In the genomic region with DNA sequence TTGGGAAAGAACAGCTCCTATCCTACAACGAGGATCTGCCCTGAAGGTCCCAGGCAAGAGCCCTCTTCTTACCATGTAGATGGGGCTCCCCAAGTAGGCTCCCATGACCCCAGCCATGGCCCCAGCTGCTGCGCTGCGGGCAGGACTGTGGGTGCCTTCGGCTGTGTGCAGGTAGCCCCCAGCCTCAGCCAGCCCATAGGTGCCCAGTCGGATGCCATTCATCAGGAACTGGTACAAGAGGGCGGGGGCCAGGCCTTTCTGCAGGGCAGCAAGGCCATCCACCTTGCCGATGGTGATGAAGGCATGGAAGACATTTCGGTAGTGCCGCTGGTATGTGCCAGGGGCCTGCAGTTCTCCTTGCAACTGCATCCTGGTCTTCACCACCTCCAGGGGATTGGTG, we compare ENCODE assay signal across 2 cellular contexts.
TF ChIP-seq lines count a peak whose summit lies in the region.

No MANE protein-coding gene starts in this region.

TF ChIP-seq in A549, 52 proteins besides CTCF, POLR2A, EP300 and RAD21:
- TF ChIP-seq FOSL2 (IDR thresholded peaks at IDR 0.05) (no peak), FOSL2 (CRISPR knock-in tag; IDR thresholded peaks at IDR 0.05) (no peak), HDAC2 (IDR thresholded peaks at IDR 0.05) (no peak), NPAS2 (CRISPR knock-in tag; IDR thresholded peaks at IDR 0.05; ENCODE audit: borderline replicate concordance) (no peak)
- TF ChIP-seq, protein P1, sequence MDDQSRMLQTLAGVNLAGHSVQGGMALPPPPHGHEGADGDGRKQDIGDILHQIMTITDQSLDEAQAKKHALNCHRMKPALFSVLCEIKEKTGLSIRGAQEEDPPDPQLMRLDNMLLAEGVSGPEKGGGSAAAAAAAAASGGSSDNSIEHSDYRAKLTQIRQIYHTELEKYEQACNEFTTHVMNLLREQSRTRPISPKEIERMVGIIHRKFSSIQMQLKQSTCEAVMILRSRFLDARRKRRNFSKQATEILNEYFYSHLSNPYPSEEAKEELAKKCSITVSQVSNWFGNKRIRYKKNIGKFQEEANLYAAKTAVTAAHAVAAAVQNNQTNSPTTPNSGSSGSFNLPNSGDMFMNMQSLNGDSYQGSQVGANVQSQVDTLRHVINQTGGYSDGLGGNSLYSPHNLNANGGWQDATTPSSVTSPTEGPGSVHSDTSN (IDR thresholded peaks at IDR 0.05) = no peak
TF ChIP-seq in A549: peak in this region for 0.

TF ChIP-seq in HCT116, 20 proteins besides CTCF, POLR2A, EP300 and RAD21:
- no peak for TF ChIP-seq EGR1 (IDR thresholded peaks at IDR 0.05; ENCODE audit: low read depth)
- TF ChIP-seq ZNF274 (IDR thresholded peaks at IDR 0.05; ENCODE audit: low read depth, low read length) = no peak
- TF ChIP-seq, protein P2, sequence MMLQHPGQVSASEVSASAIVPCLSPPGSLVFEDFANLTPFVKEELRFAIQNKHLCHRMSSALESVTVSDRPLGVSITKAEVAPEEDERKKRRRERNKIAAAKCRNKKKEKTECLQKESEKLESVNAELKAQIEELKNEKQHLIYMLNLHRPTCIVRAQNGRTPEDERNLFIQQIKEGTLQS (IDR thresholded peaks at IDR 0.05) = no peak
- TF ChIP-seq, protein P3, sequence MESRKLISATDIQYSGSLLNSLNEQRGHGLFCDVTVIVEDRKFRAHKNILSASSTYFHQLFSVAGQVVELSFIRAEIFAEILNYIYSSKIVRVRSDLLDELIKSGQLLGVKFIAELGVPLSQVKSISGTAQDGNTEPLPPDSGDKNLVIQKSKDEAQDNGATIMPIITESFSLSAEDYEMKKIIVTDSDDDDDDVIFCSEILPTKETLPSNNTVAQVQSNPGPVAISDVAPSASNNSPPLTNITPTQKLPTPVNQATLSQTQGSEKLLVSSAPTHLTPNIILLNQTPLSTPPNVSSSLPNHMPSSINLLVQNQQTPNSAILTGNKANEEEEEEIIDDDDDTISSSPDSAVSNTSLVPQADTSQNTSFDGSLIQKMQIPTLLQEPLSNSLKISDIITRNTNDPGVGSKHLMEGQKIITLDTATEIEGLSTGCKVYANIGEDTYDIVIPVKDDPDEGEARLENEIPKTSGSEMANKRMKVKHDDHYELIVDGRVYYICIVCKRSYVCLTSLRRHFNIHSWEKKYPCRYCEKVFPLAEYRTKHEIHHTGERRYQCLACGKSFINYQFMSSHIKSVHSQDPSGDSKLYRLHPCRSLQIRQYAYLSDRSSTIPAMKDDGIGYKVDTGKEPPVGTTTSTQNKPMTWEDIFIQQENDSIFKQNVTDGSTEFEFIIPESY (IDR thresholded peaks at IDR 0.05; ENCODE audit: extremely low read depth, insufficient replicate concordance, low read length) = no peak
- no peak for TF ChIP-seq SRF (IDR thresholded peaks at IDR 0.05; ENCODE audit: low read depth)
- TF ChIP-seq, protein P4, sequence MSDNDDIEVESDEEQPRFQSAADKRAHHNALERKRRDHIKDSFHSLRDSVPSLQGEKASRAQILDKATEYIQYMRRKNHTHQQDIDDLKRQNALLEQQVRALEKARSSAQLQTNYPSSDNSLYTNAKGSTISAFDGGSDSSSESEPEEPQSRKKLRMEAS (IDR thresholded peaks at IDR 0.05) = no peak
